9 cellular contexts compared by ENCODE assay signal in genomic region chr3:159854500-159855124, GRCh38. TPM values are rescaled to one million over a fixed set of nuclear protein-coding genes. Genes with fewer than 3 reads are reported as not detected.
A peak's percentile ranks its signal among the peaks of the same experiment; 100 is the strongest.
DNase-seq lines count a peak whose midpoint lies in the region; ATAC-seq and TF ChIP-seq lines count a peak whose summit lies in the region.
"Had no signal": no experiment of that assay in that cellular context is flagged by ENCODE, and none has a peak within 500 bp of the region (broad histone marks: within the 10 kb centered on the region; RNA-seq: fewer than 3 reads in every experiment).

No MANE protein-coding gene starts in this region.

- no peaks in the 10 kb centered on the region for H3K9me3 ChIP-seq in PC-9 (ENCODE audit: insufficient read depth, low read depth)
- H3K9me3 ChIP-seq in esophagus muscularis mucosa, result no peaks in the 10 kb centered on the region
- H3K9me3 ChIP-seq in neuronal stem cell (replicated peaks in 1 of 2; ENCODE audit: control insufficient read depth in 2 of 2, insufficient read depth in 1 of 2, low read depth in 1 of 2, low read length in 2 of 2), result no peaks in the 10 kb centered on the region

- H3K36me3 ChIP-seq in PC-9 (ENCODE audit: low read depth) (no peaks in the 10 kb centered on the region), esophagus muscularis mucosa (no peaks in the 10 kb centered on the region), neuronal stem cell (replicated peaks in 1 of 2; ENCODE audit: control insufficient read depth in 2 of 2, insufficient read depth in 2 of 2, low read length in 2 of 2) (no peaks in the 10 kb centered on the region)

- H3K27ac Mint-ChIP-seq in activated naive CD4-positive, alpha-beta T cell treated with anti-CD3 and anti-CD28 coated beads for 36 hours, result no peak overlapping the region

- H2BK15ac ChIP-seq in neuronal stem cell (ENCODE audit: low read length), result no peak overlapping the region

- POLR2A ChIA-PET in PC-9 (lab: Charles Lee; ENCODE audit: unreplicated experiment), result interaction anchor here (0.5 to 1.2 kb wide), 9 partner anchors 25 to 1017 kb away, joined by 3 to 14 read pairs (median 4); no protein-coding TSS in a partner anchor

- H3K27me3 ChIP-seq in PC-9 (ENCODE audit: insufficient read depth, low read depth) (no peaks in the 10 kb centered on the region), esophagus muscularis mucosa (no peaks in the 10 kb centered on the region), neuronal stem cell (ENCODE audit: control insufficient read depth in 3 of 3, insufficient read depth in 3 of 3, low read depth in 1 of 3, low read length in 3 of 3) (no peaks in the 10 kb centered on the region)

- no peak overlapping the region for H3K9ac ChIP-seq in neuronal stem cell (ENCODE audit: low read depth, low read length, poor library complexity)

- H3K4ac ChIP-seq in neuronal stem cell (ENCODE audit: low read length), result no peak overlapping the region

- CTCF ChIA-PET in PC-9 (lab: Charles Lee), result interaction anchor here (0.9 to 2.3 kb wide), 3 partner anchors 18 to 75 kb away, joined by 3 to 11 read pairs (median 5); no protein-coding TSS in a partner anchor
- CTCF ChIA-PET in activated naive CD4-positive, alpha-beta T cell treated with anti-CD3 and anti-CD28 coated beads for 36 hours (lab: Charles Lee), result no interaction called here

- no peak overlapping the region for H2BK12ac ChIP-seq in neuronal stem cell (ENCODE audit: low read length)

- H3K4me3 ChIP-seq in PC-9 (peak overlapping the region; percentile 22; the same call in 1 of the 2 replicates), esophagus muscularis mucosa (peak overlapping the region; percentile 34 to 54 (median 40)), neuronal stem cell (ENCODE audit: low read length in 2 of 2) (no peak overlapping the region)

- DNase-seq in AG09319 (ENCODE audit: extremely low read depth, low read depth) (peak; percentile 72), PC-9 (peak; percentile 64 to 99), esophagus muscularis mucosa (ENCODE audit: extremely low spot score) (no peak), neuronal stem cell (ENCODE audit: low spot score) (no peak)
- no peak for DNase-seq in stimulated activated naive CD4-positive, alpha-beta T cell treated with Interleukin-2 at 50 U/mL for 16 hours (lab: John Stamatoyannopoulos, UW)
- no peak for DNase-seq in central memory CD4-positive, alpha-beta T cell
- no peak for DNase-seq in activated naive CD4-positive, alpha-beta T cell treated with anti-CD3 and anti-CD28 coated beads for 36 hours
- DNase-seq: stimulated activated CD8-positive, alpha-beta memory T cell treated with anti-CD3 and anti-CD28 coated beads, Interleukin-4, amount 100 ng/mL, for 48 hours had no signal

- H3K27me3 Mint-ChIP-seq in activated naive CD4-positive, alpha-beta T cell treated with anti-CD3 and anti-CD28 coated beads for 36 hours (ENCODE audit: low read depth), result peaks cover 30% of the 10 kb centered on the region

- H3K4me2 ChIP-seq in PC-9 (peak overlapping the region; percentile 67), neuronal stem cell (ENCODE audit: insufficient read depth, low read length, poor library complexity, severe bottlenecking) (no peak overlapping the region)

- H3K4me1 ChIP-seq in PC-9 (replicated peaks; ENCODE audit: insufficient read depth) (peaks cover 38% of the 10 kb centered on the region), esophagus muscularis mucosa (peaks cover 54 to 98% (median 97%) of the 10 kb centered on the region in 4 donors), neuronal stem cell (ENCODE audit: control insufficient read depth in 2 of 2, insufficient read depth in 1 of 2, low read depth in 1 of 2, low read length in 2 of 2) (peaks cover 31 to 43% of the 10 kb centered on the region in 2 donors)

- H3K79me1 ChIP-seq in neuronal stem cell (ENCODE audit: low read depth, low read length), result peaks cover 2% of the 10 kb centered on the region

- H2AK5ac ChIP-seq in neuronal stem cell (ENCODE audit: low read depth, low read length), result no peak overlapping the region

- WGBS in esophagus muscularis mucosa, result 36% methylated on average over 8 of the region's 8 CpGs
- WGBS in neuronal stem cell (ENCODE audit: extremely low coverage in 2 of 2, insufficient read length in 2 of 2, insufficient replicate concordance in 1 of 2), 2 donors, result no CpG with 5 or more reads among the region's 8 CpGs

- H3K79me2 ChIP-seq in PC-9 (ENCODE audit: low read depth), result peaks cover 18% of the 10 kb centered on the region; the same call in 1 of the 2 replicates

- H3K23ac ChIP-seq in neuronal stem cell (ENCODE audit: low read depth, low read length, poor library complexity), result no peak overlapping the region

- TF ChIP-seq EP300 in esophagus muscularis mucosa (IDR thresholded peaks at IDR 0.05), result no peak

- no peak for TF ChIP-seq POLR2A in esophagus muscularis mucosa (IDR thresholded peaks at IDR 0.05; ENCODE audit: low read depth)

- H3K9me2 ChIP-seq in PC-9 (ENCODE audit: insufficient read depth), result no peaks in the 10 kb centered on the region

- no peak for ATAC-seq in HG03469 (IDR thresholded peaks at IDR 0.05; ENCODE audit: unreplicated experiment)

- H2BK5ac ChIP-seq in neuronal stem cell (ENCODE audit: low read length), result no peak overlapping the region

- H2BK120ac ChIP-seq in neuronal stem cell (ENCODE audit: low read depth, low read length), result no peak overlapping the region

- intact Hi-C loops in PC-9 (cut with micrococcal nuclease; ENCODE audit: unreplicated experiment) (loop anchor here (1.0 to 2.0 kb wide), 8 partner anchors 13 to 1462 kb away; no protein-coding TSS in a partner anchor), esophagus muscularis mucosa (cut with DNase I) (no loop called here)
- intact Hi-C loops in activated naive CD4-positive, alpha-beta T cell treated with anti-CD3 and anti-CD28 coated beads for 36 hours (cut with micrococcal nuclease), result no loop called here

- no peak overlapping the region for H3K18ac ChIP-seq in neuronal stem cell (ENCODE audit: low read length)

- H2AFZ ChIP-seq in PC-9, result no peak overlapping the region
- H2AFZ ChIP-seq in neuronal stem cell (ENCODE audit: low read length), result no peak overlapping the region

- H3K4me1 Mint-ChIP-seq in activated naive CD4-positive, alpha-beta T cell treated with anti-CD3 and anti-CD28 coated beads for 36 hours (ENCODE audit: low read depth), result peaks cover 2% of the 10 kb centered on the region

- H3K4me3 Mint-ChIP-seq in activated naive CD4-positive, alpha-beta T cell treated with anti-CD3 and anti-CD28 coated beads for 36 hours, result no peak overlapping the region

- no peak overlapping the region for H3K14ac ChIP-seq in neuronal stem cell (ENCODE audit: low read length)

- H4K8ac ChIP-seq in neuronal stem cell (ENCODE audit: low read depth, low read length), result no peak overlapping the region

- no peaks in the 10 kb centered on the region for H4K20me1 ChIP-seq in PC-9 (ENCODE audit: insufficient read depth)

- H3K27ac ChIP-seq in PC-9, result peak overlapping the region; percentile 71
- peak overlapping the region; percentile 84 to 87 (median 84) for H3K27ac ChIP-seq in esophagus muscularis mucosa (replicated peaks in 1 of 4)
- peak overlapping the region; percentile 34 for H3K27ac ChIP-seq in neuronal stem cell (replicated peaks; ENCODE audit: low read length)

- BruUV-seq in PC-9 (replicated peaks; lab: Mats Ljungman, UMichigan), result no TSS peak

- H3K9me3 Mint-ChIP-seq in activated naive CD4-positive, alpha-beta T cell treated with anti-CD3 and anti-CD28 coated beads for 36 hours, result no peaks in the 10 kb centered on the region

- TF ChIP-seq CTCF in AG09319 (IDR thresholded peaks at IDR 0.05; ENCODE audit: low read depth, low read length) (no peak), PC-9 (conservative IDR thresholded peaks at IDR 0.05) (no peak), esophagus muscularis mucosa (IDR thresholded peaks at IDR 0.05) (no peak)

- no peaks in the 10 kb centered on the region for H3K36me3 Mint-ChIP-seq in activated naive CD4-positive, alpha-beta T cell treated with anti-CD3 and anti-CD28 coated beads for 36 hours (ENCODE audit: low read depth)

- H4K91ac ChIP-seq in neuronal stem cell (ENCODE audit: low read depth, low read length, poor library complexity), result no peak overlapping the region

- H3F3A ChIP-seq in PC-9 (ENCODE audit: insufficient read depth, low read depth), result peaks cover 16% of the 10 kb centered on the region

RNA-seq across cellular contexts. Expression of gene SCHIP1, which starts 15.0 kb away (rescaled TPM):
- 4.9 and 5.3 TPM in 2 replicates for total RNA-seq in PC-9 (2021)
- 10 to 100 TPM; 10.8 to 23.5 (median 14.3) TPM for total RNA-seq in esophagus muscularis mucosa
- 31.0 TPM for polyA plus RNA-seq in neuronal stem cell (2013, experiment 1 of 2)
- polyA plus RNA-seq in neuronal stem cell (2013, experiment 2 of 2), result 31.4 TPM
- not detected for total RNA-seq in activated naive CD4-positive, alpha-beta T cell treated with anti-CD3 and anti-CD28 coated beads for 36 hours

Comparison
In these comparisons a context has a peak if more than half of its experiments do, and no peak if none do; other contexts are left out.
1. DNase-seq: peak in AG09319 (single experiment) and PC-9 (2 of 2); none in esophagus muscularis mucosa (single experiment), neuronal stem cell (single experiment), stimulated activated naive CD4-positive, alpha-beta T cell treated with Interleukin-2 at 50 U/mL for 16 hours (single experiment), central memory CD4-positive, alpha-beta T cell (single experiment) and activated naive CD4-positive, alpha-beta T cell treated with anti-CD3 and anti-CD28 coated beads for 36 hours (single experiment).
2. H3K27ac ChIP-seq: peak in every context shown above with its lines; median percentile 84 in esophagus muscularis mucosa; 71 in PC-9; 34 in neuronal stem cell.
3. H3K4me3 ChIP-seq: peak in PC-9 (single experiment) and esophagus muscularis mucosa (4 of 4); none in neuronal stem cell (0 of 2).